ENCODE assay signal across 1 cellular context in genomic region chr1:100250264-100250663, GRCh38.
TF ChIP-seq lines count a peak whose summit lies in the region.

No MANE protein-coding gene starts in this region.

TF ChIP-seq in IMR-90, 13 proteins besides CTCF, POLR2A, EP300 and RAD21 (continued from another document):
- TF ChIP-seq USF2 (IDR thresholded peaks at IDR 0.05; ENCODE audit: low read depth, low read length) (no peak), MAFK (IDR thresholded peaks at IDR 0.05; ENCODE audit: low read depth, low read length) (no peak), RCOR1 (IDR thresholded peaks at IDR 0.05; ENCODE audit: insufficient replicate concordance, low read length) (no peak), MAZ (IDR thresholded peaks at IDR 0.05; ENCODE audit: borderline replicate concordance, low read depth, low read length) (no peak)
